In genomic region chr3:149767720-149768119, GRCh38 we compare ENCODE assay signal across 19 cellular contexts. TPM values are rescaled to one million over a fixed set of nuclear protein-coding genes. Genes with fewer than 3 reads are reported as not detected.
"Had no signal": no experiment of that assay in that cellular context is flagged by ENCODE, and none has a peak within 500 bp of the region (broad histone marks: within the 10 kb centered on the region; RNA-seq: fewer than 3 reads in every experiment).

No MANE protein-coding gene starts in this region.

- H3K4me3 Mint-ChIP-seq: activated B cell treated with CpG ODN at 0.5 μM for 24 hours; activated CD4-positive, alpha-beta T cell treated with anti-CD3 and anti-CD28 coated beads, Interleukin-2, amount 10 ng/mL, durations not matched to agents 24 days and 14 days; activated T-helper 1 cell treated with anti-CD3 and anti-CD28 coated beads, Interleukin-12 subunit alpha, Interleukin-12 subunit beta, Interleukin-2, Interleukin-4 antibody, amounts not matched to agents 30 ng/mL and 10 ng/mL and 1 ng/mL, durations not matched to agents 14 hours and 24 hours and 36 hours; immature natural killer cell; mesothelial cell of epicardium; neural progenitor cell; T-helper 2 cell treated with Interferon-gamma antibody and Interleukin-4, amounts not matched to agents 5 μg/mL and 100 μg/mL, for 36 hours had no signal

- H3K4me1 Mint-ChIP-seq: activated B cell treated with CpG ODN at 0.5 μM for 24 hours; activated CD4-positive, alpha-beta T cell treated with anti-CD3 and anti-CD28 coated beads, Interleukin-2, amount 10 ng/mL, durations not matched to agents 24 days and 14 days; immature natural killer cell; mesothelial cell of epicardium had no signal

- H3K36me3 Mint-ChIP-seq: immature natural killer cell, mesothelial cell of epicardium, neural progenitor cell had no signal

- H3K9me3 ChIP-seq: lower lobe of right lung, SJSA1, thoracic aorta, upper lobe of right lung had no signal

- H3K9me3 Mint-ChIP-seq: activated B cell treated with CpG ODN at 0.5 μM for 24 hours; activated CD4-positive, alpha-beta T cell treated with anti-CD3 and anti-CD28 coated beads, Interleukin-2, amount 10 ng/mL, durations not matched to agents 24 days and 14 days; activated T-helper 1 cell treated with anti-CD3 and anti-CD28 coated beads, Interleukin-12 subunit alpha, Interleukin-12 subunit beta, Interleukin-2, Interleukin-4 antibody, amounts not matched to agents 30 ng/mL and 10 ng/mL and 1 ng/mL, durations not matched to agents 14 hours and 24 hours and 36 hours; immature natural killer cell; mesothelial cell of epicardium; neural progenitor cell; T-helper 2 cell treated with Interferon-gamma antibody and Interleukin-4, amounts not matched to agents 5 μg/mL and 100 μg/mL, for 36 hours had no signal

- H3K27ac ChIP-seq: cardiac muscle cell, lower lobe of right lung, neural progenitor cell, parathyroid adenoma, SJSA1, thoracic aorta, upper lobe of right lung had no signal

- H3K4me1 ChIP-seq: lower lobe of right lung, neural progenitor cell, parathyroid adenoma, upper lobe of right lung had no signal

- H3K27ac Mint-ChIP-seq: activated B cell treated with CpG ODN at 0.5 μM for 24 hours; activated CD4-positive, alpha-beta T cell treated with anti-CD3 and anti-CD28 coated beads, Interleukin-2, amount 10 ng/mL, durations not matched to agents 24 days and 14 days; activated T-helper 1 cell treated with anti-CD3 and anti-CD28 coated beads, Interleukin-12 subunit alpha, Interleukin-12 subunit beta, Interleukin-2, Interleukin-4 antibody, amounts not matched to agents 30 ng/mL and 10 ng/mL and 1 ng/mL, durations not matched to agents 14 hours and 24 hours and 36 hours; immature natural killer cell; mesothelial cell of epicardium; neural progenitor cell; T-helper 2 cell treated with Interferon-gamma antibody and Interleukin-4, amounts not matched to agents 5 μg/mL and 100 μg/mL, for 36 hours had no signal

- ATAC-seq: esophagus mucosa; left cardiac atrium; lower lobe of right lung; right cardiac atrium; stimulated activated naive CD8-positive, alpha-beta T cell treated with anti-CD3 and anti-CD28 coated beads, Interleukin-15, Interleukin-2, amounts not matched to agents 100 U/mL and 50 U/mL, for 24 hours; upper lobe of right lung had no signal

- H3K4me3 ChIP-seq: cardiac muscle cell, lower lobe of right lung, neural progenitor cell, SJSA1, smooth muscle cell, thoracic aorta, upper lobe of right lung had no signal

- H3K27me3 ChIP-seq: SJSA1, upper lobe of right lung had no signal

- H3K36me3 ChIP-seq: cardiac muscle cell, lower lobe of right lung, neural progenitor cell, SJSA1, thoracic aorta, upper lobe of right lung had no signal

- DNase-seq: activated B cell treated with CpG ODN at 0.5 μM for 24 hours; activated CD4-positive, alpha-beta T cell treated with anti-CD3 and anti-CD28 coated beads, Interleukin-2, amount 10 ng/mL, durations not matched to agents 24 days and 14 days; immature natural killer cell; left cardiac atrium; lower lobe of right lung; right cardiac atrium; stimulated activated naive CD8-positive, alpha-beta T cell treated with anti-CD3 and anti-CD28 coated beads, Interleukin-15, Interleukin-2, amounts not matched to agents 100 U/mL and 50 U/mL, for 24 hours; upper lobe of right lung had no signal

RNA-seq across cellular contexts. Expression of gene ANKUB1, which starts 24.6 kb away (rescaled TPM):
- total RNA-seq: activated B cell treated with CpG ODN at 0.5 μM for 24 hours; activated CD4-positive, alpha-beta T cell treated with anti-CD3 and anti-CD28 coated beads, Interleukin-2, amount 10 ng/mL, durations not matched to agents 24 days and 14 days; activated T-helper 1 cell treated with anti-CD3 and anti-CD28 coated beads, Interleukin-12 subunit alpha, Interleukin-12 subunit beta, Interleukin-2, Interleukin-4 antibody, amounts not matched to agents 30 ng/mL and 10 ng/mL and 1 ng/mL, durations not matched to agents 14 hours and 24 hours and 36 hours; cardiac muscle cell; esophagus mucosa; glomerular endothelial cell; left cardiac atrium; right cardiac atrium; SJSA1; smooth muscle cell; upper lobe of right lung had no signal
- polyA plus RNA-seq: cardiac muscle cell, immature natural killer cell, right cardiac atrium, smooth muscle cell had no signal
